8 cellular contexts compared by ENCODE assay signal in genomic region chr6:119351005-119351394, GRCh38. TPM values are rescaled to one million over a fixed set of nuclear protein-coding genes. Genes with fewer than 3 reads are reported as not detected.
DNase-seq lines count a peak whose midpoint lies in the region; ATAC-seq and TF ChIP-seq lines count a peak whose summit lies in the region.

No MANE protein-coding gene starts in this region.

- peak overlapping the region; percentile 85 for H3K4me3 Mint-ChIP-seq in activated naive CD4-positive, alpha-beta T cell treated with anti-CD3 and anti-CD28 coated beads, Interleukin-2, amount 50 U/mL, for 24 hours
- H3K4me3 Mint-ChIP-seq in central memory CD8-positive, alpha-beta T cell = peak overlapping the region; percentile 85
- H3K4me3 Mint-ChIP-seq in natural killer cell = peak overlapping the region; percentile 84

- no peak for DNase-seq in activated naive CD4-positive, alpha-beta T cell treated with anti-CD3 and anti-CD28 coated beads, Interleukin-2, amount 50 U/mL, for 16 hours
- DNase-seq in NCI-H69 (lab: John Stamatoyannopoulos, UW) (peak; percentile 85), natural killer cell (no peak), NCI-H2081 treated with DMSO at 0.1 percent for 48 hours (lab: John Stamatoyannopoulos, UW) (no peak), T1000 (lab: John Stamatoyannopoulos, UW) (no peak), DMS79 (lab: John Stamatoyannopoulos, UW) (no peak)
- no peak for DNase-seq in central memory CD8-positive, alpha-beta T cell (ENCODE audit: low spot score in 2 of 2)

- H3K4me1 Mint-ChIP-seq in activated naive CD4-positive, alpha-beta T cell treated with anti-CD3 and anti-CD28 coated beads, Interleukin-2, amount 50 U/mL, for 24 hours = peaks cover 43% of the 10 kb centered on the region
- peaks cover 35% of the 10 kb centered on the region for H3K4me1 Mint-ChIP-seq in central memory CD8-positive, alpha-beta T cell
- peaks cover 37 to 42% of the 10 kb centered on the region in 2 donors for H3K4me1 Mint-ChIP-seq in natural killer cell

- intact Hi-C loops in natural killer cell (cut with micrococcal nuclease) = no loop called here

- peak; percentile 38 for TF ChIP-seq CTCF in natural killer cell (IDR thresholded peaks at IDR 0.05)

- no peaks in the 10 kb centered on the region for H3K27me3 Mint-ChIP-seq in activated naive CD4-positive, alpha-beta T cell treated with anti-CD3 and anti-CD28 coated beads, Interleukin-2, amount 50 U/mL, for 24 hours
- H3K27me3 Mint-ChIP-seq in central memory CD8-positive, alpha-beta T cell = no peaks in the 10 kb centered on the region
- no peaks in the 10 kb centered on the region for H3K27me3 Mint-ChIP-seq in natural killer cell (ENCODE audit: low read depth in 2 of 2)

- no peak for ATAC-seq in central memory CD8-positive, alpha-beta T cell (replicated peaks; ENCODE audit: extremely low read depth, poor library complexity, severe bottlenecking)
- ATAC-seq in natural killer cell = no peak

- H3K36me3 Mint-ChIP-seq in activated naive CD4-positive, alpha-beta T cell treated with anti-CD3 and anti-CD28 coated beads, Interleukin-2, amount 50 U/mL, for 24 hours = no peaks in the 10 kb centered on the region
- peaks cover 15% of the 10 kb centered on the region for H3K36me3 Mint-ChIP-seq in central memory CD8-positive, alpha-beta T cell (ENCODE audit: insufficient read depth)
- H3K36me3 Mint-ChIP-seq in natural killer cell = no peaks in the 10 kb centered on the region

- no peaks in the 10 kb centered on the region for H3K9me3 Mint-ChIP-seq in activated naive CD4-positive, alpha-beta T cell treated with anti-CD3 and anti-CD28 coated beads, Interleukin-2, amount 50 U/mL, for 24 hours
- no peaks in the 10 kb centered on the region for H3K9me3 Mint-ChIP-seq in central memory CD8-positive, alpha-beta T cell
- H3K9me3 Mint-ChIP-seq in natural killer cell = no peaks in the 10 kb centered on the region

- peak overlapping the region; percentile 95 for H3K27ac Mint-ChIP-seq in activated naive CD4-positive, alpha-beta T cell treated with anti-CD3 and anti-CD28 coated beads, Interleukin-2, amount 50 U/mL, for 24 hours
- H3K27ac Mint-ChIP-seq in central memory CD8-positive, alpha-beta T cell (ENCODE audit: low read depth) = peak overlapping the region; percentile 87
- peak overlapping the region; percentile 84 to 94 for H3K27ac Mint-ChIP-seq in natural killer cell

RNA-seq across cellular contexts. Expression of gene MAN1A1, which starts 1.4 kb away (rescaled TPM):
- total RNA-seq in natural killer cell = 10 to 100 TPM; 45.6 to 54.6 (median 53.6) TPM
